In the genomic region with DNA sequence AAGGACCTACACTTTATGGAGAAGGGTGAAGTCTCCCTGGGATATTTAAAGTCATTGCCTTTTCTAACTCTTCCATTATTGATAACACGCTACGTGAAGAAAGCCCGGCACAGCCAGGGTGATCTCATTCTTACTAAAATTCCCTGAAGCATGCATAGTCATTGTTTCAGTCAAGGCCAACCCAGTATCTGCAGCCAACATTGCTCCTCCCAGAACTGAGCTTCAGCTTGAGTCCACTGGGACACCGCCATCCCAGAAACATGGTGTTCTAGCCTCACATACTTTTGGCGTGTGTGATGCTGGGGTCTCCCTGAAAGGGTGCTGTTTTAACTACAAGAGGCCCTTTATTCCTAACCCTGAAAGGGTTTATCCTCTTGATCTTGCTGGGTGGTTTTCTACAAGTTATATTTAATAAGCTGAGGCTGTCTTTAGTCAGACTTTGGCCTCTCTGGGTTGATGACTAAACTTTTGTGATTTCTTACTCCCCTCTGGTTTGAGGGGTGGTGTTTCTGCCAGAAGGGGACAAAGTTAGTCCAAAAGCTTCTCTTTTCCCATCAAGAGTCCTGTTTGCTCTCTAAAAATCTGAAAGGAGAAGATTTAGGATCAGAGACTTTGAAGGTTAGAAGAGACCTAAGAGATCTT, we compare ENCODE assay signal across 16 cellular contexts. TPM values are rescaled to one million over a fixed set of nuclear protein-coding genes. Genes with fewer than 3 reads are reported as not detected.
A peak's percentile ranks its signal among the peaks of the same experiment; 100 is the strongest.
DNase-seq lines count a peak whose midpoint lies in the region; ATAC-seq and TF ChIP-seq lines count a peak whose summit lies in the region.
"Had no signal": no experiment of that assay in that cellular context is flagged by ENCODE, and none has a peak within 500 bp of the region (broad histone marks: within the 10 kb centered on the region; RNA-seq: fewer than 3 reads in every experiment).

No MANE protein-coding gene starts in this region.

- H2AFZ ChIP-seq in mesenchymal stem cell (ENCODE audit: low read depth, low read length), result no peak overlapping the region
- H2AFZ ChIP-seq: parathyroid adenoma had no signal

- H3K36me3 Mint-ChIP-seq in MCF 10A (ENCODE audit: insufficient read depth, unreplicated experiment), result no peaks in the 10 kb centered on the region
- H3K36me3 Mint-ChIP-seq in activated naive CD4-positive, alpha-beta T cell treated with anti-CD3 and anti-CD28 coated beads, Interleukin-2, amount 50 U/mL, for 72 hours, result no peaks in the 10 kb centered on the region

- CTCF ChIA-PET in MCF 10A (lab: Yijun Ruan, JAX), result interaction anchor here (0.6 kb wide), 1 partner anchor 474 kb away, joined by 3 read pairs; no protein-coding TSS in a partner anchor

- 73% methylated on average over 5 of the region's 5 CpGs for WGBS in mesenchymal stem cell

- H2BK15ac ChIP-seq in mesenchymal stem cell (ENCODE audit: low read depth, poor library complexity, severe bottlenecking), result no peak overlapping the region

- no peak overlapping the region for H4K91ac ChIP-seq in mesenchymal stem cell (ENCODE audit: low read length)

- H3K4me3 ChIP-seq in breast epithelium (no peak overlapping the region), epithelial cell of esophagus (ENCODE audit: low read length) (no peak overlapping the region), mesenchymal stem cell (ENCODE audit: insufficient read depth in 1 of 2, low read depth in 1 of 2, low read length in 2 of 2) (peak overlapping the region in 1 of 2 experiments; percentile 47), uterus (no peak overlapping the region)

- H3K9me3 Mint-ChIP-seq in MCF 10A (ENCODE audit: unreplicated experiment), result no peaks in the 10 kb centered on the region
- H3K9me3 Mint-ChIP-seq in activated naive CD4-positive, alpha-beta T cell treated with anti-CD3 and anti-CD28 coated beads, Interleukin-2, amount 50 U/mL, for 72 hours, result no peaks in the 10 kb centered on the region
- H3K9me3 Mint-ChIP-seq: activated B cell treated with CpG ODN at 0.5 μM for 24 hours had no signal

- TF ChIP-seq CTCF in MCF 10A (IDR thresholded peaks at IDR 0.05; ENCODE audit: unreplicated experiment), result no peak
- TF ChIP-seq CTCF in breast epithelium (IDR thresholded peaks at IDR 0.05), result no peak
- TF ChIP-seq CTCF in epithelial cell of esophagus (IDR thresholded peaks at IDR 0.05; ENCODE audit: insufficient read depth, low read depth, low read length, missing control alignments), result no peak
- no peak for TF ChIP-seq CTCF in uterus (IDR thresholded peaks at IDR 0.05)

- H3K27me3 Mint-ChIP-seq in MCF 10A (ENCODE audit: insufficient read depth, unreplicated experiment), result no peaks in the 10 kb centered on the region
- H3K27me3 Mint-ChIP-seq: activated B cell treated with CpG ODN at 0.5 μM for 24 hours had no signal

- intact Hi-C loops in MCF 10A (cut with micrococcal nuclease), result no loop called here
- intact Hi-C loops in breast epithelium (cut with DNase I; ENCODE audit: low total_unique reads), result no loop called here
- intact Hi-C loops in uterus (cut with DNase I; ENCODE audit: low total_unique reads), result no loop called here

- no peak overlapping the region for H4K8ac ChIP-seq in mesenchymal stem cell (ENCODE audit: low read length)

- POLR2A ChIA-PET in MCF 10A (lab: Yijun Ruan, JAX), result interaction anchor here (1.0 to 2.4 kb wide), 2 partner anchors 9 to 51 kb away, joined by 5 to 10 read pairs; no protein-coding TSS in a partner anchor

- no peak overlapping the region for H2BK12ac ChIP-seq in mesenchymal stem cell (ENCODE audit: low read length in 2 of 2)

- no peak overlapping the region for H3K4ac ChIP-seq in mesenchymal stem cell (ENCODE audit: low read depth in 1 of 2, low read length in 2 of 2)

- peaks cover 8% of the 10 kb centered on the region for H3K4me1 Mint-ChIP-seq in MCF 10A (ENCODE audit: insufficient read depth, unreplicated experiment)
- H3K4me1 Mint-ChIP-seq: activated B cell treated with CpG ODN at 0.5 μM for 24 hours had no signal

- H3K27ac ChIP-seq in breast epithelium (peak overlapping the region in 1 of 2 donors; percentile 72), mesenchymal stem cell (ENCODE audit: low read length, poor library complexity, severe bottlenecking) (no peak overlapping the region), uterus (peak overlapping the region in 1 of 2 donors; percentile 13)
- H3K27ac ChIP-seq: parathyroid adenoma had no signal

- H3K9ac ChIP-seq in mesenchymal stem cell (ENCODE audit: low read length), result peak overlapping the region; percentile 78
- H3K9ac ChIP-seq: parathyroid adenoma had no signal

- no peak overlapping the region for H2BK120ac ChIP-seq in mesenchymal stem cell (ENCODE audit: low read depth, low read length)

- no peak overlapping the region for H3K14ac ChIP-seq in mesenchymal stem cell (ENCODE audit: low read length in 2 of 2)

- TF ChIP-seq POLR2A in breast epithelium (IDR thresholded peaks at IDR 0.05) (no peak), uterus (IDR thresholded peaks at IDR 0.05) (no peak)

- no peak for ATAC-seq in activated naive CD4-positive, alpha-beta T cell treated with anti-CD3 and anti-CD28 coated beads, Interleukin-2, amount 50 U/mL, for 72 hours
- ATAC-seq: HCT116 had no signal

- H2BK5ac ChIP-seq in mesenchymal stem cell (ENCODE audit: low read depth, low read length, poor library complexity, severe bottlenecking), result no peak overlapping the region

- no peak overlapping the region for H3K4me2 ChIP-seq in mesenchymal stem cell (ENCODE audit: low read length, poor library complexity, severe bottlenecking)

- H3K36me3 ChIP-seq in breast epithelium, result no peaks in the 10 kb centered on the region
- no peaks in the 10 kb centered on the region for H3K36me3 ChIP-seq in mesenchymal stem cell (ENCODE audit: control insufficient read depth in 1 of 2, insufficient read depth in 2 of 2, low read depth in 1 of 2, low read length in 2 of 2)
- H3K36me3 ChIP-seq in uterus, result no peaks in the 10 kb centered on the region

- no TSS peak for BruUV-seq in MCF 10A (replicated peaks; lab: Mats Ljungman, UMichigan)

- H3K18ac ChIP-seq in mesenchymal stem cell (ENCODE audit: low read depth in 1 of 2, low read length in 2 of 2), result no peak overlapping the region

- DNase-seq in MCF 10A (ENCODE audit: unreplicated experiment) (peak; percentile 45), breast epithelium (ENCODE audit: low spot score in 2 of 2) (no peak), epithelial cell of esophagus (ENCODE audit: low read depth) (peak; percentile 91), mesenchymal stem cell (no peak), uterus (peak; percentile 36 to 64), SK-N-DZ (ENCODE audit: low spot score) (no peak), NCI-H774 (lab: John Stamatoyannopoulos, UW) (no peak)
- DNase-seq in activated naive CD4-positive, alpha-beta T cell treated with anti-CD3 and anti-CD28 coated beads, Interleukin-2, amount 50 U/mL, for 72 hours (ENCODE audit: low spot score in 2 of 2), result no peak
- DNase-seq: 8988T, activated B cell treated with CpG ODN at 0.5 μM for 24 hours, activated gamma-delta T cell treated with Interleukin-2 at 50 U/mL for 16 hours, DMS79 treated with DMSO at 0.1 percent for 48 hours, NCI-H446, RPMI8226 had no signal

- H3K27me3 ChIP-seq in breast epithelium (no peaks in the 10 kb centered on the region), mesenchymal stem cell (ENCODE audit: control insufficient read depth in 1 of 2, insufficient read depth in 1 of 2, low read length in 2 of 2) (no peaks in the 10 kb centered on the region), uterus (no peaks in the 10 kb centered on the region)

- no peak overlapping the region for H3K4me3 Mint-ChIP-seq in MCF 10A (ENCODE audit: unreplicated experiment)
- H3K4me3 Mint-ChIP-seq: activated B cell treated with CpG ODN at 0.5 μM for 24 hours had no signal

- no peaks in the 10 kb centered on the region for H3K4me1 ChIP-seq in breast epithelium
- peaks cover 2% of the 10 kb centered on the region for H3K4me1 ChIP-seq in mesenchymal stem cell (ENCODE audit: control insufficient read depth, insufficient read depth, low read depth, low read length)
- no peaks in the 10 kb centered on the region for H3K4me1 ChIP-seq in uterus
- H3K4me1 ChIP-seq: parathyroid adenoma had no signal

- H3K9me3 ChIP-seq in breast epithelium (no peaks in the 10 kb centered on the region), mesenchymal stem cell (ENCODE audit: control insufficient read depth, low read length) (no peaks in the 10 kb centered on the region), uterus (no peaks in the 10 kb centered on the region)

- no peak overlapping the region for H2AK5ac ChIP-seq in mesenchymal stem cell (ENCODE audit: low read length, severe bottlenecking)

- no peaks in the 10 kb centered on the region for H3K79me1 ChIP-seq in mesenchymal stem cell (replicated peaks; ENCODE audit: low read length, poor library complexity, severe bottlenecking)

- no peak overlapping the region for H3K23ac ChIP-seq in mesenchymal stem cell (ENCODE audit: low read length in 2 of 2)

- peak overlapping the region; percentile 49 for H3K27ac Mint-ChIP-seq in MCF 10A (ENCODE audit: low read depth, unreplicated experiment)
- no peak overlapping the region for H3K27ac Mint-ChIP-seq in activated naive CD4-positive, alpha-beta T cell treated with anti-CD3 and anti-CD28 coated beads, Interleukin-2, amount 50 U/mL, for 72 hours
- H3K27ac Mint-ChIP-seq: activated B cell treated with CpG ODN at 0.5 μM for 24 hours had no signal

RNA-seq across cellular contexts. Expression of gene FBN1, which starts 26.0 kb away (rescaled TPM):
- total RNA-seq in MCF 10A (2022), result 14.3 and 24.2 TPM in 2 replicates
- 100 to 1,000 TPM in 1 of 3 donors, 10 to 100 TPM in 2; 38.5 to 210 (median 83.2) TPM for total RNA-seq in breast epithelium
- polyA plus RNA-seq in mesenchymal stem cell (2013, experiment 1 of 2), result 170 TPM
- 151 TPM for polyA plus RNA-seq in mesenchymal stem cell (2013, experiment 2 of 2)
- total RNA-seq in uterus, result 100 to 1,000 TPM in 1 of 4 donors, 10 to 100 TPM in 3; 76.3 to 584 (median 95.8) TPM
- polyA plus RNA-seq in SK-N-DZ (2014; cell fraction: cytosol; rRNA removed), result 8.9 and 11.2 TPM in 2 replicates
- polyA plus RNA-seq in SK-N-DZ (2014; cell fraction: nucleus; rRNA removed), result 8.1 and 14.6 TPM in 2 replicates
- 1 to 10 TPM in 1 of 2 donors, under 1 TPM in 1; 0.52 to 1.4 TPM for total RNA-seq in activated naive CD4-positive, alpha-beta T cell treated with anti-CD3 and anti-CD28 coated beads, Interleukin-2, amount 50 U/mL, for 72 hours

Comparison
In these comparisons a context has a peak if more than half of its experiments do, and no peak if none do; other contexts are left out.
1. DNase-seq: peak in MCF 10A (single experiment), epithelial cell of esophagus (single experiment) and uterus (2 of 2); none in breast epithelium (0 of 2), mesenchymal stem cell (single experiment), SK-N-DZ (single experiment), NCI-H774 (single experiment) and activated naive CD4-positive, alpha-beta T cell treated with anti-CD3 and anti-CD28 coated beads, Interleukin-2, amount 50 U/mL, for 72 hours (0 of 2).